In genomic region chr11:7442588-7443215, GRCh38 we compare ENCODE assay signal across 8 cellular contexts. TPM values are rescaled to one million over a fixed set of nuclear protein-coding genes. Genes with fewer than 3 reads are reported as not detected.
A peak's percentile ranks its signal among the peaks of the same experiment; 100 is the strongest.
DNase-seq lines count a peak whose midpoint lies in the region; ATAC-seq and TF ChIP-seq lines count a peak whose summit lies in the region.

No MANE protein-coding gene starts in this region.

- H3K4me1 Mint-ChIP-seq in type B pancreatic cell (ENCODE audit: unreplicated experiment) = peaks cover 19% of the 10 kb centered on the region

- no peak overlapping the region for H2AFZ ChIP-seq in parathyroid adenoma

- H3K4me1 ChIP-seq in parathyroid adenoma = no peaks in the 10 kb centered on the region

- no peak overlapping the region for H3K4me3 Mint-ChIP-seq in type B pancreatic cell

- ATAC-seq in GM19455 (IDR thresholded peaks at IDR 0.05; ENCODE audit: unreplicated experiment) (peak; percentile 94), HG03520 (IDR thresholded peaks at IDR 0.05; ENCODE audit: unreplicated experiment) (peak; percentile 80)

- no peak overlapping the region for H3K9ac ChIP-seq in parathyroid adenoma

- no peak overlapping the region for H3K27ac Mint-ChIP-seq in type B pancreatic cell

- H3K9me3 ChIP-seq in parathyroid adenoma (ENCODE audit: control insufficient read depth, low read length) = no peaks in the 10 kb centered on the region

- DNase-seq in DMS153 (lab: John Stamatoyannopoulos, UW) = peak; percentile 31
- DNase-seq in RPMI8226 = peak; percentile 61
- peak; percentile 55 for DNase-seq in activated effector memory CD4-positive, alpha-beta T cell treated with Interleukin-2 at 50 U/mL for 16 hours
- DNase-seq in germinal center (ENCODE audit: low spot score) = peak; percentile 72
- peak; percentile 79 for DNase-seq in type B pancreatic cell (ENCODE audit: extremely low spot score, unreplicated experiment)

- no peak overlapping the region for H3K4me2 ChIP-seq in parathyroid adenoma (ENCODE audit: low read length)

- H3K36me3 Mint-ChIP-seq in type B pancreatic cell = no peaks in the 10 kb centered on the region

- H3K27me3 ChIP-seq in parathyroid adenoma (ENCODE audit: control insufficient read depth, insufficient read depth, low read length) = no peaks in the 10 kb centered on the region

- H3K27ac ChIP-seq in parathyroid adenoma = no peak overlapping the region

- no peaks in the 10 kb centered on the region for H3K27me3 Mint-ChIP-seq in type B pancreatic cell

- no peak overlapping the region for H3K4me3 ChIP-seq in parathyroid adenoma (ENCODE audit: low read depth, low read length)

- H3K36me3 ChIP-seq in parathyroid adenoma (ENCODE audit: control insufficient read depth, insufficient read depth, low read length) = no peaks in the 10 kb centered on the region

- peak; percentile 77 for TF ChIP-seq CTCF in parathyroid adenoma (IDR thresholded peaks at IDR 0.05)
- TF ChIP-seq CTCF in type B pancreatic cell (conservative IDR thresholded peaks at IDR 0.05) = peak; percentile 88

- no peaks in the 10 kb centered on the region for H3K79me2 ChIP-seq in parathyroid adenoma

- no peaks in the 10 kb centered on the region for H3K9me3 Mint-ChIP-seq in type B pancreatic cell

RNA-seq across cellular contexts. Expression of gene OLFML1, which starts 42.6 kb away (rescaled TPM):
- 0.83 and 11.8 TPM in 2 replicates for total RNA-seq in type B pancreatic cell (ENCODE audit: low replicate concordance)
